ENCODE assay signal across 8 cellular contexts in the genomic region with DNA sequence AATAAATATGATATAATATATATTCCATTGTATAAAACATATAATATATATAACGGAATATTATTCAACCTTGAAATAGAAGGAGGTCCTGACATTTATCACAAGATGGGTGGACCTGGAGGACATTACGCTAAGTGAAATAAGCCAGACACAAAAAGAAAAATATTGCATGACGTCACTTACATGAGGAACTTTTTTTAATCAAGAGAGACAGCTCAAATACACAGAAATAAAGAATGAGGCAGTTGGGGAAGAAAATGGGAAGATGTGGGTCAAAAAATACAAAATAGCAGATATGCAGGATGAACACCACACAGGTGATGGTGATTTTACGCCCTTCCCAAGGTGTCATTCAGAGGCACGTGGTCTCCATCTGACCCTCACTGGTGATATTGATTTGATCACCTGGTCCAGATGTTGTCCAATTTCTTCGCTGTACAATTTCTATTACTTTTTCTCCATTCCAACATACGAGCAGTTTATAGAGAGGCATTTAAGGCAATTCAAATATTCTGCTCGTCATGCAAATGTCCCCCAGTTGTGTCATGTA. TPM values are rescaled to one million over a fixed set of nuclear protein-coding genes. Genes with fewer than 3 reads are reported as not detected.
DNase-seq lines count a peak whose midpoint lies in the region; ATAC-seq and TF ChIP-seq lines count a peak whose summit lies in the region.

No MANE protein-coding gene starts in this region.

- peak; percentile 41 for DNase-seq in DMS53 (lab: John Stamatoyannopoulos, UW)
- no peak for DNase-seq in DMS53 treated with DMSO at 0.1 percent for 48 hours (lab: John Stamatoyannopoulos, UW; ENCODE audit: unreplicated experiment)
- no peak for DNase-seq in HL-60 (ENCODE audit: low read depth in 1 of 2, low spot score in 1 of 2)
- DNase-seq in astrocyte of the cerebellum (ENCODE audit: low read depth), result no peak
- DNase-seq in left lobe of liver (ENCODE audit: low spot score), result no peak
- no peak for DNase-seq in transverse colon
- DNase-seq in NCI-H146 treated with DMSO at 0.1 percent for 48 hours (lab: John Stamatoyannopoulos, UW; ENCODE audit: unreplicated experiment), result no peak
- no peak for DNase-seq in ecto neural progenitor cell (ENCODE audit: low spot score)

- peaks cover 7% of the 10 kb centered on the region in 2 donors for H3K9me3 ChIP-seq in transverse colon

- H3K36me3 ChIP-seq in transverse colon, result peaks cover 0 to 3% (median 0%) of the 10 kb centered on the region in 4 donors

- ATAC-seq in left lobe of liver, result peak; percentile 4

- TF ChIP-seq EP300 in transverse colon (IDR thresholded peaks at IDR 0.05; ENCODE audit: low read depth), result no peak

- H3K27ac ChIP-seq in HL-60 (replicated peaks) (peak overlapping the region; percentile 83), transverse colon (peak overlapping the region; percentile 87 to 92 (median 91))

- TF ChIP-seq POLR2A in transverse colon (IDR thresholded peaks at IDR 0.05), result no peak

- TF ChIP-seq CTCF in HL-60 (IDR thresholded peaks at IDR 0.05; ENCODE audit: insufficient read depth, low read length) (no peak), astrocyte of the cerebellum (IDR thresholded peaks at IDR 0.05; ENCODE audit: low read depth, low read length, missing control alignments) (no peak), transverse colon (IDR thresholded peaks at IDR 0.05) (no peak)

- peak overlapping the region; percentile 91 for H3K4me3 ChIP-seq in HL-60 (replicated peaks; ENCODE audit: insufficient read depth, low read length)
- H3K4me3 ChIP-seq in astrocyte of the cerebellum (ENCODE audit: low read depth, low read length), result peak overlapping the region; percentile 65
- peak overlapping the region; percentile 71 to 88 (median 81) for H3K4me3 ChIP-seq in transverse colon

- in situ Hi-C loops in astrocyte of the cerebellum (cut with HindIII; ENCODE audit: low sequenced_read_pairs), result no loop called here
- in situ Hi-C loops in transverse colon (cut with MboI; ENCODE audit: low pct_ligation_motif_present in 1 of 4, low pct_unique_long_range_greater_than_20kb in 1 of 4, low sequenced_read_pairs in 3 of 4), result loop anchor here in 2 of 4 donors (25.0 kb wide), 2 partner anchors 448 to 648 kb away; partner anchors contain the start of gene ZNF121 (in 1 of the 2)

- WGBS in transverse colon (ENCODE audit: low coverage in 1 of 2), 2 donors, result 25 to 31% methylated on average over 8 of the region's 8 CpGs

- no peaks in the 10 kb centered on the region for H3K27me3 ChIP-seq in HL-60 (ENCODE audit: insufficient read depth, poor library complexity, severe bottlenecking)
- no peaks in the 10 kb centered on the region for H3K27me3 ChIP-seq in transverse colon

- H3K4me1 ChIP-seq in transverse colon, result peaks cover 3 to 33% (median 16%) of the 10 kb centered on the region in 4 donors

- intact Hi-C loops in transverse colon (cut with DNase I; ENCODE audit: low total_unique reads), result no loop called here

RNA-seq across cellular contexts. Expression of gene ZNF317, which starts 0.5 kb away (rescaled TPM):
- total RNA-seq in left lobe of liver, result 10.3 TPM
- 10 to 100 TPM; 20.6 to 25.1 (median 22.5) TPM for total RNA-seq in transverse colon

RNA-seq across cellular contexts. Expression of gene OR7G3, which starts 12.9 kb away (rescaled TPM):
- not detected for total RNA-seq in left lobe of liver
- total RNA-seq in transverse colon, result not detected

RNA-seq across cellular contexts. Expression of gene OR7G1, which starts 24.1 kb away (rescaled TPM):
- total RNA-seq in left lobe of liver, result not detected
- not detected for total RNA-seq in transverse colon

RNA-seq across cellular contexts. Expression of gene OR7G2, which starts 32.4 kb away (rescaled TPM):
- total RNA-seq in left lobe of liver (not detected), transverse colon (not detected)

RNA-seq across cellular contexts. Expression of gene OR7D2, which starts 39.1 kb away (rescaled TPM):
- total RNA-seq in left lobe of liver (not detected), transverse colon (1 to 10 TPM in 1 of 4 donors, not detected in 3; 1.1 TPM)
